In genomic region chr11:3824714-3825472, GRCh38 we compare ENCODE assay signal across 10 cellular contexts. TPM values are rescaled to one million over a fixed set of nuclear protein-coding genes. Genes with fewer than 3 reads are reported as not detected.
DNase-seq lines count a peak whose midpoint lies in the region; ATAC-seq, FAIRE-seq and TF ChIP-seq lines count a peak whose summit lies in the region.
"Had no signal": no experiment of that assay in that cellular context is flagged by ENCODE, and none has a peak within 500 bp of the region (broad histone marks: within the 10 kb centered on the region; RNA-seq: fewer than 3 reads in every experiment).

No MANE protein-coding gene starts in this region.

- H3K27ac Mint-ChIP-seq in activated CD8-positive, alpha-beta T cell treated with anti-CD3 and anti-CD28 coated beads for 36 hours, result peak overlapping the region; percentile 76
- no peak overlapping the region for H3K27ac Mint-ChIP-seq in neural crest cell (ENCODE audit: unreplicated experiment)

- H3K9me1 ChIP-seq in endothelial cell of umbilical vein (replicated peaks; ENCODE audit: control insufficient read depth, extremely low read depth, insufficient read depth, low read length), result no peaks in the 10 kb centered on the region

- DNase-seq in NCI-H1436 (lab: John Stamatoyannopoulos, UW), result peak; percentile 4
- DNase-seq in NCI-H1436 treated with DMSO at 0.1 percent for 48 hours (lab: John Stamatoyannopoulos, UW), result no peak
- DNase-seq in HFF-Myc (ENCODE audit: extremely low read depth, low read depth), result no peak
- peak; percentile 14 for DNase-seq in NCI-H1048 (lab: John Stamatoyannopoulos, UW)
- DNase-seq in activated CD8-positive, alpha-beta T cell treated with anti-CD3 and anti-CD28 coated beads for 36 hours, result peak; percentile 92
- DNase-seq in endothelial cell of umbilical vein (ENCODE audit: low read depth, low spot score), result peak; percentile 44
- DNase-seq in neural crest cell (ENCODE audit: low read depth, low spot score), result peak; percentile 62
- DNase-seq in tibial artery, result peak; percentile 52 to 75

- peaks cover 4 to 20% of the 10 kb centered on the region in 2 experiments for H3K36me3 ChIP-seq in endothelial cell of umbilical vein (ENCODE audit: control insufficient read depth in 2 of 2, extremely low read depth in 1 of 2, insufficient read depth in 2 of 2, low read length in 2 of 2)
- H3K36me3 ChIP-seq in tibial artery, result peaks cover 14 to 54% (median 23%) of the 10 kb centered on the region in 3 donors
- H3K36me3 ChIP-seq: ovary had no signal

- peak; percentile 76 for TF ChIP-seq CTCF in HFF-Myc (IDR thresholded peaks at IDR 0.05; ENCODE audit: low read depth, low read length, missing control alignments)
- TF ChIP-seq CTCF in activated CD8-positive, alpha-beta T cell treated with anti-CD3 and anti-CD28 coated beads for 36 hours (IDR thresholded peaks at IDR 0.05), result peak; percentile 82
- peak; percentile 74 for TF ChIP-seq CTCF in endothelial cell of umbilical vein (IDR thresholded peaks at IDR 0.05; ENCODE audit: extremely low read depth in 1 of 2, insufficient read depth in 1 of 2, low read depth in 1 of 2, low read length in 2 of 2)
- peak; percentile 68 for TF ChIP-seq CTCF in neural crest cell (conservative IDR thresholded peaks at IDR 0.05)
- TF ChIP-seq CTCF in tibial artery (IDR thresholded peaks at IDR 0.05), result peak; percentile 21 to 37

- H3K4me3 Mint-ChIP-seq in activated CD8-positive, alpha-beta T cell treated with anti-CD3 and anti-CD28 coated beads for 36 hours, result no peak overlapping the region
- no peak overlapping the region for H3K4me3 Mint-ChIP-seq in neural crest cell

- H3K9me3 ChIP-seq in endothelial cell of umbilical vein (replicated peaks; ENCODE audit: control insufficient read depth, insufficient read depth, low read length) (no peaks in the 10 kb centered on the region), tibial artery (no peaks in the 10 kb centered on the region)
- H3K9me3 ChIP-seq: BLaER1, ovary had no signal

- H3K79me2 ChIP-seq in endothelial cell of umbilical vein (ENCODE audit: control insufficient read depth, insufficient read depth, low read length), result peaks cover 3% of the 10 kb centered on the region

- H3K4me1 Mint-ChIP-seq in activated CD8-positive, alpha-beta T cell treated with anti-CD3 and anti-CD28 coated beads for 36 hours (ENCODE audit: low read depth), result peaks cover 34% of the 10 kb centered on the region
- H3K4me1 Mint-ChIP-seq in neural crest cell, result peaks cover 21% of the 10 kb centered on the region

- FAIRE-seq in endothelial cell of umbilical vein (lab: Jason Lieb, UNC), result peak; percentile 87

- no peaks in the 10 kb centered on the region for H4K20me1 ChIP-seq in endothelial cell of umbilical vein (replicated peaks; ENCODE audit: control insufficient read depth, extremely low read depth, insufficient read depth, low read length)

- H3K27ac ChIP-seq in endothelial cell of umbilical vein (ENCODE audit: insufficient read depth, low read depth, low read length), result no peak overlapping the region
- no peak overlapping the region for H3K27ac ChIP-seq in tibial artery
- H3K27ac ChIP-seq: BLaER1, ovary had no signal

- TF ChIP-seq POLR2A in endothelial cell of umbilical vein (IDR thresholded peaks at IDR 0.05; ENCODE audit: low read depth, low read length), result no peak

- no peak overlapping the region for H3K9ac ChIP-seq in endothelial cell of umbilical vein (replicated peaks; ENCODE audit: extremely low read depth, insufficient read depth, low read length)
- H3K9ac ChIP-seq: BLaER1 had no signal

- no peak overlapping the region for H3K4me2 ChIP-seq in endothelial cell of umbilical vein (ENCODE audit: insufficient read depth, low read length)
- H3K4me2 ChIP-seq: BLaER1 had no signal

- H3K27me3 Mint-ChIP-seq in activated CD8-positive, alpha-beta T cell treated with anti-CD3 and anti-CD28 coated beads for 36 hours, result no peaks in the 10 kb centered on the region
- H3K27me3 Mint-ChIP-seq in neural crest cell (ENCODE audit: low read depth), result no peaks in the 10 kb centered on the region

- H3K4me1 ChIP-seq in endothelial cell of umbilical vein (ENCODE audit: control insufficient read depth, extremely low read depth, insufficient read depth, low read length) (no peaks in the 10 kb centered on the region), tibial artery (no peaks in the 10 kb centered on the region)
- H3K4me1 ChIP-seq: BLaER1 had no signal

- H3K4me3 ChIP-seq in HFF-Myc (replicated peaks; ENCODE audit: low read depth, low read length) (no peak overlapping the region), endothelial cell of umbilical vein (replicated peaks in 1 of 3; ENCODE audit: insufficient read depth in 1 of 3, low read depth in 1 of 3, low read length in 3 of 3) (no peak overlapping the region), tibial artery (no peak overlapping the region)
- H3K4me3 ChIP-seq: BLaER1, ovary had no signal

- intact Hi-C loops in activated CD8-positive, alpha-beta T cell treated with anti-CD3 and anti-CD28 coated beads for 36 hours (cut with micrococcal nuclease), result no loop called here
- intact Hi-C loops in endothelial cell of umbilical vein (cut with micrococcal nuclease), result loop anchor here (1.0 kb wide), 3 partner anchors 10 to 247 kb away; no protein-coding TSS in a partner anchor
- intact Hi-C loops in tibial artery (cut with DNase I; ENCODE audit: low total_unique reads), result no loop called here

- H3K27me3 ChIP-seq in endothelial cell of umbilical vein (ENCODE audit: control insufficient read depth in 2 of 2, insufficient read depth in 2 of 2, low read length in 2 of 2) (no peaks in the 10 kb centered on the region), tibial artery (no peaks in the 10 kb centered on the region)
- H3K27me3 ChIP-seq: BLaER1, ovary had no signal

- dilution Hi-C loops in endothelial cell of umbilical vein (cut with MboI; ENCODE audit: extremely low pct_ligation_motif_present, low sequenced_read_pairs), result no loop called here

- H3K36me3 Mint-ChIP-seq in activated CD8-positive, alpha-beta T cell treated with anti-CD3 and anti-CD28 coated beads for 36 hours (ENCODE audit: low read depth), result peaks cover 46% of the 10 kb centered on the region
- peaks cover 22% of the 10 kb centered on the region for H3K36me3 Mint-ChIP-seq in neural crest cell (ENCODE audit: low read depth)

- peak; percentile 98 for ATAC-seq in activated CD8-positive, alpha-beta T cell treated with anti-CD3 and anti-CD28 coated beads for 36 hours

- no peak overlapping the region for H2AFZ ChIP-seq in endothelial cell of umbilical vein (ENCODE audit: low read depth, low read length)

- CTCF ChIA-PET in activated CD8-positive, alpha-beta T cell treated with anti-CD3 and anti-CD28 coated beads for 36 hours (lab: Charles Lee), result interaction anchor here (0.8 to 2.8 kb wide), 16 partner anchors 9 to 257 kb away, joined by 3 to 25 read pairs (median 5); partner anchors contain the start of genes PGAP2, RHOG and STIM1
- CTCF ChIA-PET in endothelial cell of umbilical vein (lab: Charles Lee), result interaction anchor here (0.6 to 1.4 kb wide), 8 partner anchors 11 to 248 kb away, joined by 3 to 7 read pairs (median 4); no protein-coding TSS in a partner anchor

- POLR2A ChIA-PET in activated CD8-positive, alpha-beta T cell treated with anti-CD3 and anti-CD28 coated beads for 36 hours (lab: Charles Lee), result interaction anchor here (0.6 to 1.7 kb wide), 6 partner anchors 12 to 206 kb away, joined by 3 to 5 read pairs (median 3); partner anchors contain the start of gene RHOG
- POLR2A ChIA-PET in endothelial cell of umbilical vein (lab: Charles Lee), result no interaction called here

- no peaks in the 10 kb centered on the region for H3K9me3 Mint-ChIP-seq in activated CD8-positive, alpha-beta T cell treated with anti-CD3 and anti-CD28 coated beads for 36 hours
- H3K9me3 Mint-ChIP-seq in neural crest cell, result no peaks in the 10 kb centered on the region

- no TSS peak for BruUV-seq in endothelial cell of umbilical vein (replicated peaks; lab: Mats Ljungman, UMichigan)

RNA-seq across cellular contexts. Expression of gene RHOG, which starts 15.9 kb away (rescaled TPM):
- 100 to 1,000 TPM; 176 to 188 TPM for total RNA-seq in activated CD8-positive, alpha-beta T cell treated with anti-CD3 and anti-CD28 coated beads for 36 hours
- 59.6 and 69.0 TPM in 2 replicates for total RNA-seq in endothelial cell of umbilical vein
- 119 and 155 TPM in 2 replicates for polyA plus RNA-seq in endothelial cell of umbilical vein
- polyA plus RNA-seq in endothelial cell of umbilical vein (2011; cell fraction: cytosol; rRNA removed), result 82.0 and 106 TPM in 2 replicates
- 26.6 and 28.3 TPM in 2 replicates for polyA plus RNA-seq in endothelial cell of umbilical vein (2011; cell fraction: nucleus; rRNA removed)
- polyA plus RNA-seq in endothelial cell of umbilical vein (2012), result 74.2 and 86.1 TPM in 2 replicates
- polyA minus RNA-seq in endothelial cell of umbilical vein, result 102 and 128 TPM in 2 replicates
- 58.3 TPM for polyA minus RNA-seq in endothelial cell of umbilical vein (2011; cell fraction: cytosol; rRNA and poly(A)+ RNA removed)
- polyA minus RNA-seq in endothelial cell of umbilical vein (2011; cell fraction: nucleus; rRNA and poly(A)+ RNA removed), result 23.6 and 25.4 TPM in 2 replicates
- 24.8 and 25.0 TPM in 2 replicates for total RNA-seq in neural crest cell

RNA-seq across cellular contexts. Expression of gene PGAP2, which starts 16.5 kb away (rescaled TPM):
- 10 to 100 TPM; 33.1 to 36.7 TPM for total RNA-seq in activated CD8-positive, alpha-beta T cell treated with anti-CD3 and anti-CD28 coated beads for 36 hours
- total RNA-seq in endothelial cell of umbilical vein, result 18.3 and 18.5 TPM in 2 replicates
- polyA plus RNA-seq in endothelial cell of umbilical vein, result 34.1 and 39.3 TPM in 2 replicates
- polyA plus RNA-seq in endothelial cell of umbilical vein (2011; cell fraction: cytosol; rRNA removed), result 24.9 and 29.0 TPM in 2 replicates
- polyA plus RNA-seq in endothelial cell of umbilical vein (2011; cell fraction: nucleus; rRNA removed), result 51.5 and 52.9 TPM in 2 replicates
- 19.8 and 26.5 TPM in 2 replicates for polyA plus RNA-seq in endothelial cell of umbilical vein (2012)
- 32.4 and 37.3 TPM in 2 replicates for polyA minus RNA-seq in endothelial cell of umbilical vein
- 26.5 TPM for polyA minus RNA-seq in endothelial cell of umbilical vein (2011; cell fraction: cytosol; rRNA and poly(A)+ RNA removed)
- 11.8 and 16.1 TPM in 2 replicates for polyA minus RNA-seq in endothelial cell of umbilical vein (2011; cell fraction: nucleus; rRNA and poly(A)+ RNA removed)
- total RNA-seq in neural crest cell, result 34.8 and 39.5 TPM in 2 replicates

RNA-seq across cellular contexts. Expression of gene NUP98, which starts 27.5 kb away (rescaled TPM):
- total RNA-seq in activated CD8-positive, alpha-beta T cell treated with anti-CD3 and anti-CD28 coated beads for 36 hours, result 10 to 100 TPM; 88.4 to 89.9 TPM
- total RNA-seq in endothelial cell of umbilical vein, result 80.8 and 92.7 TPM in 2 replicates
- 169 and 178 TPM in 2 replicates for polyA plus RNA-seq in endothelial cell of umbilical vein
- 103 and 110 TPM in 2 replicates for polyA plus RNA-seq in endothelial cell of umbilical vein (2011; cell fraction: cytosol; rRNA removed)
- polyA plus RNA-seq in endothelial cell of umbilical vein (2011; cell fraction: nucleus; rRNA removed), result 198 and 214 TPM in 2 replicates
- polyA plus RNA-seq in endothelial cell of umbilical vein (2012), result 57.6 and 77.5 TPM in 2 replicates
- 234 and 250 TPM in 2 replicates for polyA minus RNA-seq in endothelial cell of umbilical vein
- polyA minus RNA-seq in endothelial cell of umbilical vein (2011; cell fraction: cytosol; rRNA and poly(A)+ RNA removed), result 204 TPM
- 119 and 201 TPM in 2 replicates for polyA minus RNA-seq in endothelial cell of umbilical vein (2011; cell fraction: nucleus; rRNA and poly(A)+ RNA removed)
- total RNA-seq in neural crest cell, result 96.8 and 104 TPM in 2 replicates

RNA-seq across cellular contexts. Expression of gene STIM1, which starts 30.6 kb away (rescaled TPM):
- total RNA-seq in activated CD8-positive, alpha-beta T cell treated with anti-CD3 and anti-CD28 coated beads for 36 hours, result 10 to 100 TPM; 60.8 to 61.4 TPM
- total RNA-seq in endothelial cell of umbilical vein (30.9 and 32.7 TPM in 2 replicates), neural crest cell (22.3 and 24.4 TPM in 2 replicates)
- 33.4 and 34.2 TPM in 2 replicates for polyA plus RNA-seq in endothelial cell of umbilical vein
- 21.5 and 23.9 TPM in 2 replicates for polyA plus RNA-seq in endothelial cell of umbilical vein (2011; cell fraction: cytosol; rRNA removed)
- 37.3 and 43.2 TPM in 2 replicates for polyA plus RNA-seq in endothelial cell of umbilical vein (2011; cell fraction: nucleus; rRNA removed)
- 35.8 and 44.4 TPM in 2 replicates for polyA plus RNA-seq in endothelial cell of umbilical vein (2012)
- polyA minus RNA-seq in endothelial cell of umbilical vein, result 82.2 and 113 TPM in 2 replicates
- polyA minus RNA-seq in endothelial cell of umbilical vein (2011; cell fraction: cytosol; rRNA and poly(A)+ RNA removed), result 20.8 TPM
- polyA minus RNA-seq in endothelial cell of umbilical vein (2011; cell fraction: nucleus; rRNA and poly(A)+ RNA removed), result 33.8 and 38.6 TPM in 2 replicates

Comparison
In these comparisons a context has a peak if more than half of its experiments do, and no peak if none do; other contexts are left out.
1. DNase-seq: peak in NCI-H1436 (single experiment), NCI-H1048 (single experiment), activated CD8-positive, alpha-beta T cell treated with anti-CD3 and anti-CD28 coated beads for 36 hours (single experiment), endothelial cell of umbilical vein (single experiment), neural crest cell (single experiment) and tibial artery (2 of 2); none in NCI-H1436 treated with DMSO at 0.1 percent for 48 hours (single experiment) and HFF-Myc (single experiment).
2. CTCF ChIP-seq: peak in every context shown above with its lines; median percentile 82 in activated CD8-positive, alpha-beta T cell treated with anti-CD3 and anti-CD28 coated beads for 36 hours; 76 in HFF-Myc; 74 in endothelial cell of umbilical vein; 68 in neural crest cell; 29 in tibial artery.